Comparison of ENCODE assay signal across 15 cellular contexts in genomic region chr3:113897373-113897777, GRCh38. TPM values are rescaled to one million over a fixed set of nuclear protein-coding genes. Genes with fewer than 3 reads are reported as not detected.
A peak's percentile ranks its signal among the peaks of the same experiment; 100 is the strongest.
DNase-seq lines count a peak whose midpoint lies in the region; TF ChIP-seq lines count a peak whose summit lies in the region.
"Had no signal": no experiment of that assay in that cellular context is flagged by ENCODE, and none has a peak within 500 bp of the region (broad histone marks: within the 10 kb centered on the region; RNA-seq: fewer than 3 reads in every experiment).

No MANE protein-coding gene starts in this region.

- H2AFZ ChIP-seq in mammary epithelial cell (ENCODE audit: low read depth, low read length), result peak overlapping the region; percentile 64

- H3K9me3 Mint-ChIP-seq in CD8-positive, alpha-beta memory T cell, result no peaks in the 10 kb centered on the region
- H3K9me3 Mint-ChIP-seq in activated T-helper 1 cell treated with anti-CD3 and anti-CD28 coated beads, Interleukin-12 subunit alpha, Interleukin-12 subunit beta, Interleukin-2, Interleukin-4 antibody, amounts not matched to agents 30 ng/mL and 10 ng/mL and 1 ng/mL, durations not matched to agents 14 hours and 24 hours and 36 hours, result no peaks in the 10 kb centered on the region
- H3K9me3 Mint-ChIP-seq: dendritic cell treated with granulocyte-macrophage colony-stimulating factor and Interleukin-4, amounts not matched to agents 40 ng/mL and 50 ng/mL, for 4 days had no signal

- H3K79me2 ChIP-seq in mammary epithelial cell (ENCODE audit: insufficient read depth, low read length), result no peaks in the 10 kb centered on the region

- peaks cover 0 to 3% (median 0%) of the 10 kb centered on the region in 3 donors for H3K36me3 Mint-ChIP-seq in CD8-positive, alpha-beta memory T cell
- no peaks in the 10 kb centered on the region for H3K36me3 Mint-ChIP-seq in activated T-helper 1 cell treated with anti-CD3 and anti-CD28 coated beads, Interleukin-12 subunit alpha, Interleukin-12 subunit beta, Interleukin-2, Interleukin-4 antibody, amounts not matched to agents 30 ng/mL and 10 ng/mL and 1 ng/mL, durations not matched to agents 14 hours and 24 hours and 36 hours (ENCODE audit: low read depth)

- WGBS in mammary epithelial cell (ENCODE audit: low coverage, missing lambda C conversion rate), result 0% methylated on average over 1 of the region's 1 CpG

- no peak overlapping the region for H3K9ac ChIP-seq in mammary epithelial cell (ENCODE audit: insufficient read depth, low read length)

- H3K4me1 Mint-ChIP-seq in CD8-positive, alpha-beta memory T cell, result peaks cover 6 to 10% (median 9%) of the 10 kb centered on the region in 3 donors
- peaks cover 6% of the 10 kb centered on the region for H3K4me1 Mint-ChIP-seq in activated T-helper 1 cell treated with anti-CD3 and anti-CD28 coated beads, Interleukin-12 subunit alpha, Interleukin-12 subunit beta, Interleukin-2, Interleukin-4 antibody, amounts not matched to agents 30 ng/mL and 10 ng/mL and 1 ng/mL, durations not matched to agents 14 hours and 24 hours and 36 hours (ENCODE audit: low read depth)

- in situ Hi-C loops in mammary epithelial cell (cut with MboI; ENCODE audit: low sequenced_read_pairs in 2 of 2), result no loop called here

- peak overlapping the region in 1 of 8 donors; percentile 24 for H3K27ac Mint-ChIP-seq in CD8-positive, alpha-beta memory T cell
- no peak overlapping the region for H3K27ac Mint-ChIP-seq in activated T-helper 1 cell treated with anti-CD3 and anti-CD28 coated beads, Interleukin-12 subunit alpha, Interleukin-12 subunit beta, Interleukin-2, Interleukin-4 antibody, amounts not matched to agents 30 ng/mL and 10 ng/mL and 1 ng/mL, durations not matched to agents 14 hours and 24 hours and 36 hours
- H3K27ac Mint-ChIP-seq: dendritic cell treated with granulocyte-macrophage colony-stimulating factor and Interleukin-4, amounts not matched to agents 40 ng/mL and 50 ng/mL, for 4 days had no signal

- H3K9me3 ChIP-seq in CD8-positive, alpha-beta memory T cell (ENCODE audit: low read length), result no peaks in the 10 kb centered on the region
- H3K9me3 ChIP-seq in mammary epithelial cell (replicated peaks; ENCODE audit: insufficient read depth, low read length) (no peaks in the 10 kb centered on the region), muscle layer of duodenum (ENCODE audit: control insufficient read depth in 1 of 2, low read length in 2 of 2) (no peaks in the 10 kb centered on the region)
- H3K9me3 ChIP-seq: SJSA1, thoracic aorta had no signal

- dilution Hi-C loops in mammary epithelial cell (cut with HindIII; ENCODE audit: low sequenced_read_pairs), result no loop called here

- CTCF ChIA-PET in CD8-positive, alpha-beta memory T cell (lab: Charles Lee), result interaction anchor here (1.3 kb wide), 1 partner anchor 16 kb away, joined by 4 read pairs; no protein-coding TSS in a partner anchor
- CTCF ChIA-PET in mammary epithelial cell (lab: Charles Lee; ENCODE audit: low non-redundant PET), result no interaction called here

- peaks cover 5% of the 10 kb centered on the region for H3K4me1 ChIP-seq in CD8-positive, alpha-beta memory T cell (ENCODE audit: insufficient read depth, low read length)
- H3K4me1 ChIP-seq in mammary epithelial cell (ENCODE audit: insufficient read depth, low read length) (peaks cover 5% of the 10 kb centered on the region), muscle layer of duodenum (ENCODE audit: control insufficient read depth in 1 of 2, insufficient read depth in 2 of 2, low read length in 2 of 2) (peaks cover 0 to 4% of the 10 kb centered on the region in 2 donors)

- BruUV-seq in mammary epithelial cell (replicated peaks; lab: Mats Ljungman, UMichigan), result no TSS peak

- intact Hi-C loops in mammary epithelial cell (cut with micrococcal nuclease), result no loop called here
- intact Hi-C loops in activated T-helper 1 cell treated with anti-CD3 and anti-CD28 coated beads, Interleukin-12 subunit alpha, Interleukin-12 subunit beta, Interleukin-2, Interleukin-4 antibody, amounts not matched to agents 30 ng/mL and 10 ng/mL and 1 ng/mL, durations not matched to agents 14 hours and 24 hours and 36 hours (cut with micrococcal nuclease), result no loop called here

- no peak for TF ChIP-seq CTCF in mammary epithelial cell (conservative IDR thresholded peaks at IDR 0.05 in 1 of 2, IDR thresholded peaks at IDR 0.05 in 1 of 2; ENCODE audit: extremely low read depth in 1 of 2, insufficient read depth in 1 of 2, low read depth in 1 of 2, low read length in 2 of 2)

- H3K27ac ChIP-seq in CD8-positive, alpha-beta memory T cell (ENCODE audit: low read depth, low read length), result no peak overlapping the region
- no peak overlapping the region for H3K27ac ChIP-seq in mammary epithelial cell (ENCODE audit: insufficient read depth, low read depth, low read length)
- peak overlapping the region; percentile 69 for H3K27ac ChIP-seq in muscle layer of duodenum (ENCODE audit: low read length)
- H3K27ac ChIP-seq: SJSA1, thoracic aorta had no signal

- H3K27me3 Mint-ChIP-seq in CD8-positive, alpha-beta memory T cell, result no peaks in the 10 kb centered on the region
- H3K27me3 Mint-ChIP-seq in activated T-helper 1 cell treated with anti-CD3 and anti-CD28 coated beads, Interleukin-12 subunit alpha, Interleukin-12 subunit beta, Interleukin-2, Interleukin-4 antibody, amounts not matched to agents 30 ng/mL and 10 ng/mL and 1 ng/mL, durations not matched to agents 14 hours and 24 hours and 36 hours (ENCODE audit: insufficient read depth), result peaks cover 3% of the 10 kb centered on the region
- H3K27me3 Mint-ChIP-seq: dendritic cell treated with granulocyte-macrophage colony-stimulating factor and Interleukin-4, amounts not matched to agents 40 ng/mL and 50 ng/mL, for 4 days had no signal

- no peaks in the 10 kb centered on the region for H3K36me3 ChIP-seq in CD8-positive, alpha-beta memory T cell (ENCODE audit: insufficient read depth, low read length)
- H3K36me3 ChIP-seq in mammary epithelial cell (ENCODE audit: insufficient read depth, low read length), result no peaks in the 10 kb centered on the region
- no peaks in the 10 kb centered on the region for H3K36me3 ChIP-seq in muscle layer of duodenum (ENCODE audit: control insufficient read depth in 1 of 2, insufficient read depth in 2 of 2, low read length in 2 of 2)
- H3K36me3 ChIP-seq: SJSA1, thoracic aorta had no signal

- H3K4me2 ChIP-seq in mammary epithelial cell (ENCODE audit: insufficient read depth, low read depth, low read length), result peak overlapping the region; percentile 96

- H4K20me1 ChIP-seq in mammary epithelial cell (ENCODE audit: insufficient read depth, low read length), result no peaks in the 10 kb centered on the region

- H3K4me3 ChIP-seq in CD8-positive, alpha-beta memory T cell (ENCODE audit: low read length), result no peak overlapping the region
- peak overlapping the region; percentile 28 to 67 (median 51) for H3K4me3 ChIP-seq in mammary epithelial cell (replicated peaks in 1 of 3; ENCODE audit: insufficient read depth in 1 of 3, low read depth in 2 of 3, low read length in 3 of 3)
- peak overlapping the region; percentile 35 to 52 for H3K4me3 ChIP-seq in muscle layer of duodenum (ENCODE audit: low read depth in 1 of 2, low read length in 2 of 2)
- H3K4me3 ChIP-seq: SJSA1, thoracic aorta had no signal

- H3K4me3 Mint-ChIP-seq in CD8-positive, alpha-beta memory T cell, result peak overlapping the region in 6 of 7 donors; percentile 8 to 56 (median 42)
- no peak overlapping the region for H3K4me3 Mint-ChIP-seq in activated T-helper 1 cell treated with anti-CD3 and anti-CD28 coated beads, Interleukin-12 subunit alpha, Interleukin-12 subunit beta, Interleukin-2, Interleukin-4 antibody, amounts not matched to agents 30 ng/mL and 10 ng/mL and 1 ng/mL, durations not matched to agents 14 hours and 24 hours and 36 hours
- H3K4me3 Mint-ChIP-seq: dendritic cell treated with granulocyte-macrophage colony-stimulating factor and Interleukin-4, amounts not matched to agents 40 ng/mL and 50 ng/mL, for 4 days had no signal

- DNase-seq in CD8-positive, alpha-beta memory T cell, result no peak
- DNase-seq in NAMALWA (ENCODE audit: low spot score), result peak; percentile 19
- peak; percentile 44 for DNase-seq in mammary epithelial cell
- no peak for DNase-seq in stimulated activated naive CD4-positive, alpha-beta T cell treated with Interleukin-2 at 50 U/mL for 16 hours (lab: John Stamatoyannopoulos, UW)
- no peak for DNase-seq in 8988T
- DNase-seq in D341Med (ENCODE audit: low spot score), result no peak
- DNase-seq in activated T-helper 1 cell treated with anti-CD3 and anti-CD28 coated beads, Interleukin-12 subunit alpha, Interleukin-12 subunit beta, Interleukin-2, Interleukin-4 antibody, amounts not matched to agents 30 ng/mL and 10 ng/mL and 1 ng/mL, durations not matched to agents 14 hours and 24 hours and 36 hours (ENCODE audit: low spot score), result no peak
- DNase-seq: activated T-cell treated with anti-CD3 and anti-CD28 coated beads, Interleukin-2, amount 50 U/mL, for 1 hour; kidney glomerular epithelial cell; MV-4-11; stimulated activated CD4-positive, alpha-beta T cell treated with anti-CD3 and anti-CD28 coated beads, Interleukin-12 subunit alpha, Interleukin-12 subunit beta, amount 100 ng/mL, for 4 hours had no signal

- POLR2A ChIA-PET in CD8-positive, alpha-beta memory T cell (lab: Charles Lee), result interaction anchor here (0.7 kb wide), 1 partner anchor 14 kb away, joined by 3 read pairs; no protein-coding TSS in a partner anchor

- H3K27me3 ChIP-seq in CD8-positive, alpha-beta memory T cell (ENCODE audit: insufficient read depth, low read length, poor library complexity, severe bottlenecking), result no peaks in the 10 kb centered on the region
- H3K27me3 ChIP-seq in mammary epithelial cell (ENCODE audit: insufficient read depth, low read length), result no peaks in the 10 kb centered on the region
- no peaks in the 10 kb centered on the region for H3K27me3 ChIP-seq in muscle layer of duodenum (ENCODE audit: low read depth, low read length)
- H3K27me3 ChIP-seq: SJSA1 had no signal

RNA-seq across cellular contexts. Expression of gene ZDHHC23, which starts 50.4 kb away (rescaled TPM):
- 1 to 10 TPM; 4.3 TPM for total RNA-seq in CD8-positive, alpha-beta memory T cell
- polyA plus RNA-seq in CD8-positive, alpha-beta memory T cell, result 1.1 TPM
- total RNA-seq in mammary epithelial cell, result 1 to 10 TPM; 3.5 to 5.2 TPM
- 1.5 TPM for polyA plus RNA-seq in mammary epithelial cell
- 2.8 TPM for polyA minus RNA-seq in mammary epithelial cell
- 0.88 and 1.8 TPM in 2 replicates for total RNA-seq in activated T-helper 1 cell treated with anti-CD3 and anti-CD28 coated beads, Interleukin-12 subunit alpha, Interleukin-12 subunit beta, Interleukin-2, Interleukin-4 antibody, amounts not matched to agents 30 ng/mL and 10 ng/mL and 1 ng/mL, durations not matched to agents 14 hours and 24 hours and 36 hours

RNA-seq across cellular contexts. Expression of gene GRAMD1C, which starts 58.8 kb away (rescaled TPM):
- under 1 TPM; 0.47 to 0.81 TPM for total RNA-seq in CD8-positive, alpha-beta memory T cell
- 0.68 TPM for polyA plus RNA-seq in CD8-positive, alpha-beta memory T cell
- 1 to 10 TPM; 1.8 to 2.5 TPM for total RNA-seq in mammary epithelial cell
- 0.91 TPM for polyA plus RNA-seq in mammary epithelial cell
- 6.6 TPM for polyA minus RNA-seq in mammary epithelial cell
- total RNA-seq in activated T-helper 1 cell treated with anti-CD3 and anti-CD28 coated beads, Interleukin-12 subunit alpha, Interleukin-12 subunit beta, Interleukin-2, Interleukin-4 antibody, amounts not matched to agents 30 ng/mL and 10 ng/mL and 1 ng/mL, durations not matched to agents 14 hours and 24 hours and 36 hours, result 0.05 TPM in 1 of 2 replicates, not detected in the other

Comparison
In these comparisons a context has a peak if more than half of its experiments do, and no peak if none do; other contexts are left out.
1. DNase-seq: peak in NAMALWA (single experiment) and mammary epithelial cell (single experiment); none in CD8-positive, alpha-beta memory T cell (0 of 5), stimulated activated naive CD4-positive, alpha-beta T cell treated with Interleukin-2 at 50 U/mL for 16 hours (single experiment), 8988T (single experiment), D341Med (single experiment) and activated T-helper 1 cell treated with anti-CD3 and anti-CD28 coated beads, Interleukin-12 subunit alpha, Interleukin-12 subunit beta, Interleukin-2, Interleukin-4 antibody, amounts not matched to agents 30 ng/mL and 10 ng/mL and 1 ng/mL, durations not matched to agents 14 hours and 24 hours and 36 hours (single experiment).